Comparison of ENCODE assay signal across 27 cellular contexts in the genomic region with DNA sequence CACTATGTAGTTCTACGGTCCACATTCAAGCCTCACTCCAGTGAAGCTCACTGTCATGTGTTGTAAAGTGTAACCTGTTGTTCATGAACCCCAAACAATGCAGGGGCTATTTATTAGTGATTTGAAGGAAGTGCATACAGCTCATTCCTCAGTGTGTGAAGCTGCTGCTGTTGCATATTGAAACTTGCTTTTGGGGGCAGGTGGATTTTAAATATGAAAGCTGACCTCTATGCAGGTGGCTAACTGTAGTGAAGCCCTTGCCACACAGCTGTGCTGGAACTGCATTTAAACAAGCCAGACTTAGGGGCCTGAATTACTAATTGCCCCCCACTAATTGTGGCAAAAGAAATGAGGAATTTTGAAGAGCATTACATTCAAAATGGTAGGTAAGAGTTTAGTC.
"Had no signal": no experiment of that assay in that cellular context is flagged by ENCODE, and none has a peak within 500 bp of the region (broad histone marks: within the 10 kb centered on the region; RNA-seq: fewer than 3 reads in every experiment).

No MANE protein-coding gene starts in this region.

- DNase-seq: naive thymus-derived CD8-positive, alpha-beta T cell; nephron progenitor cell; nucleus accumbens; pancreas; psoas muscle; right cardiac atrium; right lobe of liver; sigmoid colon; small intestine; stimulated activated CD4-positive, alpha-beta T cell treated with anti-CD3 and anti-CD28 coated beads, Interleukin-15, amount 100 ng/mL, for 24 hours; stimulated activated CD4-positive, alpha-beta T cell treated with anti-CD3 and anti-CD28 coated beads, Interleukin-2, amount 100 ng/mL, for 24 hours; stimulated activated CD4-positive, alpha-beta T cell treated with anti-CD3 and anti-CD28 coated beads, Interleukin-2, amount 100 ng/mL, for 48 hours; stimulated activated CD4-positive, alpha-beta T cell treated with anti-CD3 and anti-CD28 coated beads, Interleukin-4, amount 100 ng/mL, for 24 hours; stimulated activated naive B cell treated with anti-CD40 and anti-IgM and Interleukin-4, amounts not matched to agents 10 μg/mL and 1 μg/mL and 100 μg/mL, for 72 hours; stimulated activated naive CD4-positive, alpha-beta T cell treated with Interleukin-2 at 50 U/mL for 16 hours; stomach; thyroid gland; trophoblast cell; upper lobe of left lung had no signal

- H3K27me3 ChIP-seq: neutrophil, pancreas, right lobe of liver, sigmoid colon, stomach, thyroid gland, tibial nerve, upper lobe of left lung, vagina had no signal

- H3K36me3 ChIP-seq: neutrophil, pancreas, right lobe of liver, sigmoid colon, stomach, thoracic aorta, thyroid gland, tibial nerve, upper lobe of left lung, vagina had no signal

- H3K9me3 Mint-ChIP-seq: naive thymus-derived CD8-positive, alpha-beta T cell; natural killer cell treated with Interleukin-12 subunit alpha and Interleukin-12 subunit beta and Interleukin-15 and Interleukin-18, amount 100 ng/mL, for 72 hours; stimulated activated effector memory CD8-positive, alpha-beta T cell treated with anti-CD3 and anti-CD28 coated beads, Interleukin-12 subunit alpha, Interleukin-12 subunit beta, amount 100 ng/mL, for 72 hours; stimulated activated naive CD8-positive, alpha-beta T cell treated with anti-CD3 and anti-CD28 coated beads, Interleukin-15, Interleukin-2, amounts not matched to agents 100 ng/mL and 50 ng/mL, for 24 hours had no signal

- H3K27me3 Mint-ChIP-seq: stimulated activated naive CD8-positive, alpha-beta T cell treated with anti-CD3 and anti-CD28 coated beads, Interleukin-15, Interleukin-2, amounts not matched to agents 100 ng/mL and 50 ng/mL, for 24 hours had no signal

- H3K36me3 Mint-ChIP-seq: naive thymus-derived CD8-positive, alpha-beta T cell; natural killer cell treated with Interleukin-12 subunit alpha and Interleukin-12 subunit beta and Interleukin-15 and Interleukin-18, amount 100 ng/mL, for 72 hours; stimulated activated effector memory CD8-positive, alpha-beta T cell treated with anti-CD3 and anti-CD28 coated beads, Interleukin-12 subunit alpha, Interleukin-12 subunit beta, amount 100 ng/mL, for 72 hours; stimulated activated naive B cell treated with anti-CD40 and anti-IgM and Interleukin-4, amounts not matched to agents 10 μg/mL and 1 μg/mL and 100 μg/mL, for 72 hours had no signal

- H3K4me3 ChIP-seq: pancreas, psoas muscle, right lobe of liver, sigmoid colon, stomach, thoracic aorta, thyroid gland, tibial nerve, upper lobe of left lung, vagina had no signal

- H3K4me3 Mint-ChIP-seq: naive thymus-derived CD8-positive, alpha-beta T cell; natural killer cell treated with Interleukin-12 subunit alpha and Interleukin-12 subunit beta and Interleukin-15 and Interleukin-18, amount 100 ng/mL, for 72 hours; nephron progenitor cell; neural crest cell; stimulated activated effector memory CD8-positive, alpha-beta T cell treated with anti-CD3 and anti-CD28 coated beads, Interleukin-12 subunit alpha, Interleukin-12 subunit beta, amount 100 ng/mL, for 72 hours; stimulated activated naive B cell treated with anti-CD40 and anti-IgM and Interleukin-4, amounts not matched to agents 10 μg/mL and 1 μg/mL and 100 μg/mL, for 72 hours; stimulated activated naive CD8-positive, alpha-beta T cell treated with anti-CD3 and anti-CD28 coated beads, Interleukin-15, Interleukin-2, amounts not matched to agents 100 ng/mL and 50 ng/mL, for 24 hours had no signal

- H3K4me1 ChIP-seq: right lobe of liver, upper lobe of left lung, vagina had no signal

- H3K9me3 ChIP-seq: neutrophil, pancreas, psoas muscle, right lobe of liver, sigmoid colon, stomach, thoracic aorta, thyroid gland, tibial nerve, upper lobe of left lung, vagina had no signal

- H3K27ac Mint-ChIP-seq: naive thymus-derived CD8-positive, alpha-beta T cell; natural killer cell treated with Interleukin-12 subunit alpha and Interleukin-12 subunit beta and Interleukin-15 and Interleukin-18, amount 100 ng/mL, for 72 hours; nephron progenitor cell; stimulated activated effector memory CD8-positive, alpha-beta T cell treated with anti-CD3 and anti-CD28 coated beads, Interleukin-12 subunit alpha, Interleukin-12 subunit beta, amount 100 ng/mL, for 72 hours; stimulated activated naive B cell treated with anti-CD40 and anti-IgM and Interleukin-4, amounts not matched to agents 10 μg/mL and 1 μg/mL and 100 μg/mL, for 72 hours; stimulated activated naive CD8-positive, alpha-beta T cell treated with anti-CD3 and anti-CD28 coated beads, Interleukin-15, Interleukin-2, amounts not matched to agents 100 ng/mL and 50 ng/mL, for 24 hours had no signal

- H3K4me1 Mint-ChIP-seq: nephron progenitor cell; stimulated activated effector memory CD8-positive, alpha-beta T cell treated with anti-CD3 and anti-CD28 coated beads, Interleukin-12 subunit alpha, Interleukin-12 subunit beta, amount 100 ng/mL, for 72 hours; stimulated activated naive B cell treated with anti-CD40 and anti-IgM and Interleukin-4, amounts not matched to agents 10 μg/mL and 1 μg/mL and 100 μg/mL, for 72 hours had no signal

- FAIRE-seq: pancreas, small intestine had no signal

- H3K27ac ChIP-seq: neutrophil, pancreas, psoas muscle, right lobe of liver, sigmoid colon, stomach, thoracic aorta, thyroid gland, tibial nerve, upper lobe of left lung, vagina had no signal

- ATAC-seq: naive thymus-derived CD8-positive, alpha-beta T cell; natural killer cell treated with Interleukin-12 subunit alpha and Interleukin-12 subunit beta and Interleukin-15 and Interleukin-18, amount 100 ng/mL, for 72 hours; pancreas; psoas muscle; right cardiac atrium; right lobe of liver; stimulated activated effector memory CD8-positive, alpha-beta T cell treated with anti-CD3 and anti-CD28 coated beads, Interleukin-12 subunit alpha, Interleukin-12 subunit beta, amount 100 ng/mL, for 72 hours; stimulated activated naive B cell treated with anti-CD40 and anti-IgM and Interleukin-4, amounts not matched to agents 10 μg/mL and 1 μg/mL and 100 μg/mL, for 72 hours had no signal
